Comparison of ENCODE assay signal across 1 cellular context in the genomic region with DNA sequence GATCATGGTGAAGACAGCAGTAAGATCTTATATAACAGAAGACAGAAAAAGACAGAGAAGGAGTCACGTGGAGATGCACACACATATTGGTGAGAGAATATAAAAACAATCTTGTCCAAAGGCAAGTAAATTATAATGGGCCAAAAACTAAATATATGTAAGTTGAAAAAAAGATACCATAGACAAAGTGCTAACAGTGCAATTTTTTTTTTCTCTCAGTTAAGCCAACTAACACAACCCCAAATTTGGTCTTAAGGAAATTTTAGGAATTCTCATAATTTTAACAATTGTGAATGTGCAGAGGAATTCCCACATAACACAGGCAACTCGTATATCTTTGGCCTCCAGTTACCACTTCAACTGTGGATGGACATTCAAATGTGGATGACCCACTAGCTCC.
TF ChIP-seq lines count a peak whose summit lies in the region.

No MANE protein-coding gene starts in this region.

TF ChIP-seq in HepG2, 621 proteins besides CTCF, POLR2A, EP300 and RAD21:
- no peak for TF ChIP-seq ZNF17 (CRISPR knock-in tag; IDR thresholded peaks at IDR 0.05)
- no peak for TF ChIP-seq ZBTB20 (CRISPR knock-in tag; IDR thresholded peaks at IDR 0.05; ENCODE audit: borderline replicate concordance, low read depth)
- no peak for TF ChIP-seq PLRG1 (conservative IDR thresholded peaks at IDR 0.05)
- TF ChIP-seq MAFK (conservative IDR thresholded peaks at IDR 0.05 in 1 of 2, IDR thresholded peaks at IDR 0.05 in 1 of 2; ENCODE audit: low read length in 2 of 2): peak; percentile 50 to 78
- TF ChIP-seq, protein P1, sequence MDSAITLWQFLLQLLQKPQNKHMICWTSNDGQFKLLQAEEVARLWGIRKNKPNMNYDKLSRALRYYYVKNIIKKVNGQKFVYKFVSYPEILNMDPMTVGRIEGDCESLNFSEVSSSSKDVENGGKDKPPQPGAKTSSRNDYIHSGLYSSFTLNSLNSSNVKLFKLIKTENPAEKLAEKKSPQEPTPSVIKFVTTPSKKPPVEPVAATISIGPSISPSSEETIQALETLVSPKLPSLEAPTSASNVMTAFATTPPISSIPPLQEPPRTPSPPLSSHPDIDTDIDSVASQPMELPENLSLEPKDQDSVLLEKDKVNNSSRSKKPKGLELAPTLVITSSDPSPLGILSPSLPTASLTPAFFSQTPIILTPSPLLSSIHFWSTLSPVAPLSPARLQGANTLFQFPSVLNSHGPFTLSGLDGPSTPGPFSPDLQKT (CRISPR knock-in tag; IDR thresholded peaks at IDR 0.05; ENCODE audit: borderline replicate concordance): no peak
- no peak for TF ChIP-seq RBAK (CRISPR knock-in tag; IDR thresholded peaks at IDR 0.05)
- no peak for TF ChIP-seq ZBTB8A (CRISPR knock-in tag; IDR thresholded peaks at IDR 0.05; ENCODE audit: borderline replicate concordance, low read depth)
- no peak for TF ChIP-seq TEAD2 (CRISPR knock-in tag; IDR thresholded peaks at IDR 0.05)
- TF ChIP-seq SRY (CRISPR knock-in tag; IDR thresholded peaks at IDR 0.05): no peak
- TF ChIP-seq, protein P2, sequence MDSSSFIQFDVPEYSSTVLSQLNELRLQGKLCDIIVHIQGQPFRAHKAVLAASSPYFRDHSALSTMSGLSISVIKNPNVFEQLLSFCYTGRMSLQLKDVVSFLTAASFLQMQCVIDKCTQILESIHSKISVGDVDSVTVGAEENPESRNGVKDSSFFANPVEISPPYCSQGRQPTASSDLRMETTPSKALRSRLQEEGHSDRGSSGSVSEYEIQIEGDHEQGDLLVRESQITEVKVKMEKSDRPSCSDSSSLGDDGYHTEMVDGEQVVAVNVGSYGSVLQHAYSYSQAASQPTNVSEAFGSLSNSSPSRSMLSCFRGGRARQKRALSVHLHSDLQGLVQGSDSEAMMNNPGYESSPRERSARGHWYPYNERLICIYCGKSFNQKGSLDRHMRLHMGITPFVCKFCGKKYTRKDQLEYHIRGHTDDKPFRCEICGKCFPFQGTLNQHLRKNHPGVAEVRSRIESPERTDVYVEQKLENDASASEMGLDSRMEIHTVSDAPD (CRISPR knock-in tag; IDR thresholded peaks at IDR 0.05): no peak
- TF ChIP-seq MAFF (IDR thresholded peaks at IDR 0.05; ENCODE audit: low read depth, low read length): peak; percentile 61; the same call in 1 of the 2 replicates
- TF ChIP-seq, protein P3, sequence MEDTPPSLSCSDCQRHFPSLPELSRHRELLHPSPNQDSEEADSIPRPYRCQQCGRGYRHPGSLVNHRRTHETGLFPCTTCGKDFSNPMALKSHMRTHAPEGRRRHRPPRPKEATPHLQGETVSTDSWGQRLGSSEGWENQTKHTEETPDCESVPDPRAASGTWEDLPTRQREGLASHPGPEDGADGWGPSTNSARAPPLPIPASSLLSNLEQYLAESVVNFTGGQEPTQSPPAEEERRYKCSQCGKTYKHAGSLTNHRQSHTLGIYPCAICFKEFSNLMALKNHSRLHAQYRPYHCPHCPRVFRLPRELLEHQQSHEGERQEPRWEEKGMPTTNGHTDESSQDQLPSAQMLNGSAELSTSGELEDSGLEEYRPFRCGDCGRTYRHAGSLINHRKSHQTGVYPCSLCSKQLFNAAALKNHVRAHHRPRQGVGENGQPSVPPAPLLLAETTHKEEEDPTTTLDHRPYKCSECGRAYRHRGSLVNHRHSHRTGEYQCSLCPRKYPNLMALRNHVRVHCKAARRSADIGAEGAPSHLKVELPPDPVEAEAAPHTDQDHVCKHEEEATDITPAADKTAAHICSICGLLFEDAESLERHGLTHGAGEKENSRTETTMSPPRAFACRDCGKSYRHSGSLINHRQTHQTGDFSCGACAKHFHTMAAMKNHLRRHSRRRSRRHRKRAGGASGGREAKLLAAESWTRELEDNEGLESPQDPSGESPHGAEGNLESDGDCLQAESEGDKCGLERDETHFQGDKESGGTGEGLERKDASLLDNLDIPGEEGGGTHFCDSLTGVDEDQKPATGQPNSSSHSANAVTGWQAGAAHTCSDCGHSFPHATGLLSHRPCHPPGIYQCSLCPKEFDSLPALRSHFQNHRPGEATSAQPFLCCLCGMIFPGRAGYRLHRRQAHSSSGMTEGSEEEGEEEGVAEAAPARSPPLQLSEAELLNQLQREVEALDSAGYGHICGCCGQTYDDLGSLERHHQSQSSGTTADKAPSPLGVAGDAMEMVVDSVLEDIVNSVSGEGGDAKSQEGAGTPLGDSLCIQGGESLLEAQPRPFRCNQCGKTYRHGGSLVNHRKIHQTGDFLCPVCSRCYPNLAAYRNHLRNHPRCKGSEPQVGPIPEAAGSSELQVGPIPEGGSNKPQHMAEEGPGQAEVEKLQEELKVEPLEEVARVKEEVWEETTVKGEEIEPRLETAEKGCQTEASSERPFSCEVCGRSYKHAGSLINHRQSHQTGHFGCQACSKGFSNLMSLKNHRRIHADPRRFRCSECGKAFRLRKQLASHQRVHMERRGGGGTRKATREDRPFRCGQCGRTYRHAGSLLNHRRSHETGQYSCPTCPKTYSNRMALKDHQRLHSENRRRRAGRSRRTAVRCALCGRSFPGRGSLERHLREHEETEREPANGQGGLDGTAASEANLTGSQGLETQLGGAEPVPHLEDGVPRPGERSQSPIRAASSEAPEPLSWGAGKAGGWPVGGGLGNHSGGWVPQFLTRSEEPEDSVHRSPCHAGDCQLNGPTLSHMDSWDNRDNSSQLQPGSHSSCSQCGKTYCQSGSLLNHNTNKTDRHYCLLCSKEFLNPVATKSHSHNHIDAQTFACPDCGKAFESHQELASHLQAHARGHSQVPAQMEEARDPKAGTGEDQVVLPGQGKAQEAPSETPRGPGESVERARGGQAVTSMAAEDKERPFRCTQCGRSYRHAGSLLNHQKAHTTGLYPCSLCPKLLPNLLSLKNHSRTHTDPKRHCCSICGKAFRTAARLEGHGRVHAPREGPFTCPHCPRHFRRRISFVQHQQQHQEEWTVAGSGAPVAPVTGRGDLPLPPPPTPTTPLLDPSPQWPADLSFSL (CRISPR knock-in tag; IDR thresholded peaks at IDR 0.05): no peak
- TF ChIP-seq SAFB2 (CRISPR knock-in tag; IDR thresholded peaks at IDR 0.05; ENCODE audit: borderline replicate concordance, low read depth): no peak
- no peak for TF ChIP-seq HNRNPLL (IDR thresholded peaks at IDR 0.05; ENCODE audit: low read depth, low read length, poor library complexity, severe bottlenecking)
